22 cellular contexts compared by ENCODE assay signal in genomic region chr11:30984827-30985226, GRCh38.
A peak's percentile ranks its signal among the peaks of the same experiment; 100 is the strongest.
DNase-seq lines count a peak whose midpoint lies in the region; ATAC-seq and TF ChIP-seq lines count a peak whose summit lies in the region.
"Had no signal": no experiment of that assay in that cellular context is flagged by ENCODE, and none has a peak within 500 bp of the region (broad histone marks: within the 10 kb centered on the region; RNA-seq: fewer than 3 reads in every experiment).

No MANE protein-coding gene starts in this region.

- no peak overlapping the region for H3K4me3 ChIP-seq in brain microvascular endothelial cell (ENCODE audit: low read depth, low read length)
- no peak overlapping the region for H3K4me3 ChIP-seq in mesodermal cell (ENCODE audit: extremely low read depth, insufficient read depth, low read length, poor library complexity, severe bottlenecking)
- H3K4me3 ChIP-seq in lower lobe of right lung, result no peak overlapping the region
- H3K4me3 ChIP-seq: tibial artery had no signal

- H3K27ac ChIP-seq in brain microvascular endothelial cell (peak overlapping the region; percentile 40), mesodermal cell (ENCODE audit: low read depth, low read length, severe bottlenecking) (peak overlapping the region; percentile 72), lower lobe of right lung (no peak overlapping the region)
- H3K27ac ChIP-seq: tibial artery had no signal

- no peaks in the 10 kb centered on the region for H3K27me3 ChIP-seq in brain microvascular endothelial cell (replicated peaks)
- H3K27me3 ChIP-seq in lower lobe of right lung (ENCODE audit: low read depth), result no peaks in the 10 kb centered on the region
- H3K27me3 ChIP-seq: tibial artery had no signal

- in situ Hi-C loops in brain microvascular endothelial cell (cut with HindIII; ENCODE audit: low pct_ligation_motif_present, low sequenced_read_pairs), result no loop called here

- 92 to 93% methylated on average over 1 to 2 of the region's 3 CpGs for whole genome bisulfite sequencing in mesodermal cell (ENCODE audit: insufficient coverage in 2 of 2), 2 experiments

- H3K4me1 ChIP-seq in mesodermal cell (ENCODE audit: control insufficient read depth, insufficient read depth, low read length, poor library complexity, severe bottlenecking), result peaks cover 13% of the 10 kb centered on the region
- H3K4me1 ChIP-seq in lower lobe of right lung, result no peaks in the 10 kb centered on the region
- H3K4me1 ChIP-seq: tibial artery had no signal

- TF ChIP-seq CTCF in brain microvascular endothelial cell (IDR thresholded peaks at IDR 0.05; ENCODE audit: low read depth, low read length, missing control alignments) (no peak), lower lobe of right lung (IDR thresholded peaks at IDR 0.05) (no peak)

- H3K9me3 ChIP-seq in mesodermal cell (ENCODE audit: control insufficient read depth, low read length) (no peaks in the 10 kb centered on the region), lower lobe of right lung (no peaks in the 10 kb centered on the region)
- H3K9me3 ChIP-seq: tibial artery had no signal

- no peaks in the 10 kb centered on the region for H3K36me3 ChIP-seq in brain microvascular endothelial cell (replicated peaks)
- no peaks in the 10 kb centered on the region for H3K36me3 ChIP-seq in mesodermal cell (ENCODE audit: control insufficient read depth, insufficient read depth, low read length)
- no peaks in the 10 kb centered on the region for H3K36me3 ChIP-seq in lower lobe of right lung
- H3K36me3 ChIP-seq: tibial artery had no signal

- ATAC-seq in lower lobe of right lung, result no peak
- ATAC-seq: activated naive CD8-positive, alpha-beta T cell treated with anti-CD3 and anti-CD28 coated beads, Interleukin-2, amount 50 U/mL, for 24 hours; left colon had no signal

- peak; percentile 31 for DNase-seq in M059J (ENCODE audit: low read depth)
- no peak for DNase-seq in brain microvascular endothelial cell
- DNase-seq in SHP77 treated with DMSO at 0.1 percent for 48 hours (lab: John Stamatoyannopoulos, UW), result no peak
- DNase-seq in hypothalamus (lab: John Stamatoyannopoulos, UW), result no peak
- no peak for DNase-seq in lower lobe of right lung
- no peak for DNase-seq in NCI-H82 treated with DMSO at 0.1 percent for 48 hours (lab: John Stamatoyannopoulos, UW; ENCODE audit: unreplicated experiment)
- DNase-seq: activated CD4-positive, alpha-beta T cell treated with anti-CD3 and anti-CD28 coated beads, Interleukin-2, amount 10 ng/mL, durations not matched to agents 24 days and 14 days; activated CD8-positive, alpha-beta memory T cell treated with anti-CD3 and anti-CD28 coated beads, Interleukin-2, amount 50 U/mL, for 48 hours; activated naive CD8-positive, alpha-beta T cell treated with anti-CD3 and anti-CD28 coated beads, Interleukin-2, amount 50 U/mL, for 24 hours; Calu3; EL; erythroblast; HFFc6; left colon; NCI-H1417 treated with DMSO at 0.1 percent for 48 hours; NCI-H748 treated with DMSO at 0.1 percent for 48 hours; nephron progenitor cell; small intestine; stimulated activated CD4-positive, alpha-beta T cell treated with anti-CD3 and anti-CD28 coated beads, Interleukin-2, amount 100 ng/mL, for 48 hours; stimulated activated naive CD4-positive, alpha-beta T cell treated with Interleukin-2 at 50 U/mL for 16 hours; tibial artery had no signal

- intact Hi-C loops in lower lobe of right lung (cut with DNase I), result no loop called here
